Comparison of ENCODE assay signal across 13 cellular contexts in the genomic region with DNA sequence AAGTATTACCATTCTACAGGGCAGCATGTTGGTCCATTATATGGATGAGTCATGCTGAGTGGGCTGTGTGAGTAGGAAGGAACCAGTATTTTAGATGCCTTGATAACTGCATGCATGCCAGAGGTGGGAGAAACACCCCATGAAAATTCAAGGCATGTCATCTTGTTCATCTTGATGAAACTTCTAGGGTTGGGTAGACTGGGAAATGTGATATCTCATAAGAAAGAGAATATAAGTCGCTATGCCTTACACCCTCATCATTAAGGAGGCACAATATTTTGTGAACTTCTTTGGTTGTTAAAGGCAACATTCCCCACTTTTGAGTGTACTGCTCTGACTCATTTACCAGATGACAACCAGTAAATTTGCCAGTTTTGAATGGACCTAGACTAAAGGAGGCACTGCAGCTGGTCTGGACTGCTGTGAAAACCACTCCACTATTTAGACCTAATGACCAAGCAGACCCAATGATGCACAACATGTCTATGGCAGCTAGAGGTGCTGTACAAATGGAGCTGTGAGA. TPM values are rescaled to one million over a fixed set of nuclear protein-coding genes. Genes with fewer than 3 reads are reported as not detected.
DNase-seq lines count a peak whose midpoint lies in the region; ATAC-seq, FAIRE-seq and TF ChIP-seq lines count a peak whose summit lies in the region.
"Had no signal": no experiment of that assay in that cellular context is flagged by ENCODE, and none has a peak within 500 bp of the region (broad histone marks: within the 10 kb centered on the region; RNA-seq: fewer than 3 reads in every experiment).

No MANE protein-coding gene starts in this region.

- H3K27ac Mint-ChIP-seq in type B pancreatic cell = no peak overlapping the region
- no peak overlapping the region for H3K27ac Mint-ChIP-seq in naive thymus-derived CD4-positive, alpha-beta T cell
- H3K27ac Mint-ChIP-seq: activated B cell treated with CpG ODN at 0.5 μM for 24 hours, endodermal cell had no signal

- no peaks in the 10 kb centered on the region for H3K27me3 ChIP-seq in BJ (ENCODE audit: control insufficient read depth, insufficient read depth, low read length)
- no peaks in the 10 kb centered on the region; the same call in 1 of the 2 replicates for H3K27me3 ChIP-seq in IMR-90 (ENCODE audit: control insufficient read depth, insufficient read depth, low read length)
- H3K27me3 ChIP-seq in bronchial epithelial cell (ENCODE audit: control insufficient read depth, insufficient read depth, low read length) = no peaks in the 10 kb centered on the region
- no peaks in the 10 kb centered on the region for H3K27me3 ChIP-seq in mesenchymal stem cell (ENCODE audit: control insufficient read depth in 1 of 2, insufficient read depth in 1 of 2, low read length in 2 of 2)
- no peaks in the 10 kb centered on the region for H3K27me3 ChIP-seq in naive thymus-derived CD4-positive, alpha-beta T cell (ENCODE audit: control insufficient read depth in 2 of 2, insufficient read depth in 2 of 2, low read length in 2 of 2)

- H3K27ac ChIP-seq in IMR-90 (ENCODE audit: insufficient read depth, low read length) (no peak overlapping the region), mesenchymal stem cell (ENCODE audit: low read length, poor library complexity, severe bottlenecking) (no peak overlapping the region)
- no peak overlapping the region for H3K27ac ChIP-seq in naive thymus-derived CD4-positive, alpha-beta T cell (ENCODE audit: low read depth, low read length)

- H3K56ac ChIP-seq in IMR-90 (ENCODE audit: extremely low read depth, insufficient read depth, low read length) = no peak overlapping the region

- H3K79me1 ChIP-seq in IMR-90 (ENCODE audit: low read depth in 1 of 2, low read length in 2 of 2) (no peaks in the 10 kb centered on the region), mesenchymal stem cell (replicated peaks; ENCODE audit: low read length, poor library complexity, severe bottlenecking) (no peaks in the 10 kb centered on the region)

- FAIRE-seq in bronchial epithelial cell (lab: Jason Lieb, UNC) = no peak

- no peak overlapping the region for H4K5ac ChIP-seq in IMR-90 (ENCODE audit: low read depth, low read length)

- H2BK5ac ChIP-seq in IMR-90 (ENCODE audit: low read depth, low read length, poor library complexity, severe bottlenecking) = peak overlapping the region; percentile 12
- H2BK5ac ChIP-seq in mesenchymal stem cell (ENCODE audit: low read depth, low read length, poor library complexity, severe bottlenecking) = no peak overlapping the region

- no peak overlapping the region for H4K8ac ChIP-seq in IMR-90 (ENCODE audit: low read depth in 2 of 2, low read length in 2 of 2)
- no peak overlapping the region for H4K8ac ChIP-seq in mesenchymal stem cell (ENCODE audit: low read length)

- peaks cover 39% of the 10 kb centered on the region for H3K27me3 Mint-ChIP-seq in type B pancreatic cell
- peaks cover 9 to 18% (median 10%) of the 10 kb centered on the region in 5 donors for H3K27me3 Mint-ChIP-seq in naive thymus-derived CD4-positive, alpha-beta T cell

- BruUV-seq in IMR-90 (replicated peaks; lab: Mats Ljungman, UMichigan) = no TSS peak

- no peak overlapping the region for H3K4ac ChIP-seq in IMR-90 (ENCODE audit: low read depth, low read length)
- H3K4ac ChIP-seq in mesenchymal stem cell (ENCODE audit: low read depth in 1 of 2, low read length in 2 of 2) = no peak overlapping the region

- no peak for TF ChIP-seq RAD21 in IMR-90 (IDR thresholded peaks at IDR 0.05; ENCODE audit: low read length)

- H3K9ac ChIP-seq in IMR-90 (ENCODE audit: low read depth, low read length) (no peak overlapping the region), mesenchymal stem cell (ENCODE audit: low read length) (peak overlapping the region; percentile 10)

- CTCF ChIA-PET in BJ (lab: Yijun Ruan, JAX) = interaction anchor here (0.8 to 3.0 kb wide), 5 partner anchors 8 to 173 kb away, joined by 4 to 18 read pairs (median 4); no protein-coding TSS in a partner anchor
- CTCF ChIA-PET in IMR-90 (lab: Yijun Ruan, JAX) = interaction anchor here (1.0 to 1.1 kb wide), 2 partner anchors 15 to 53 kb away, joined by 3 read pairs; no protein-coding TSS in a partner anchor
- CTCF ChIA-PET in naive thymus-derived CD4-positive, alpha-beta T cell (lab: Charles Lee) = no interaction called here

- H3K4me1 ChIP-seq in IMR-90 (ENCODE audit: control insufficient read depth, insufficient read depth, low read length) (no peaks in the 10 kb centered on the region), mesenchymal stem cell (ENCODE audit: control insufficient read depth, insufficient read depth, low read depth, low read length) (peaks cover 2% of the 10 kb centered on the region)
- no peaks in the 10 kb centered on the region for H3K4me1 ChIP-seq in naive thymus-derived CD4-positive, alpha-beta T cell (ENCODE audit: control insufficient read depth in 2 of 2, insufficient read depth in 2 of 2, low read length in 2 of 2)

- H2BK12ac ChIP-seq in mesenchymal stem cell (ENCODE audit: low read length in 2 of 2) = no peak overlapping the region

- ATAC-seq in IMR-90 (ENCODE audit: low read depth) (peak; percentile 88), GM18519 (IDR thresholded peaks at IDR 0.05; ENCODE audit: low FRiP score, unreplicated experiment) (no peak)
- no peak for ATAC-seq in naive thymus-derived CD4-positive, alpha-beta T cell

- H2BK15ac ChIP-seq in IMR-90 (ENCODE audit: low read depth, low read length) (0 out of 3 replicates have a peak overlapping the region, but pooled peaks have one; percentile 28), mesenchymal stem cell (ENCODE audit: low read depth, poor library complexity, severe bottlenecking) (no peak overlapping the region)

- TF ChIP-seq CTCF in BJ (IDR thresholded peaks at IDR 0.05; ENCODE audit: insufficient read depth, low read depth, low read length) (peak; percentile 40), IMR-90 (conservative IDR thresholded peaks at IDR 0.05; ENCODE audit: low read depth, low read length) (peak; percentile 20; the same call in 1 of the 2 replicates), bronchial epithelial cell (IDR thresholded peaks at IDR 0.05; ENCODE audit: insufficient read depth, low read length, severe bottlenecking) (no peak), type B pancreatic cell (conservative IDR thresholded peaks at IDR 0.05) (no peak)

- POLR2A ChIA-PET in BJ (lab: Charles Lee) (interaction anchor here (0.5 to 0.6 kb wide), 2 partner anchors 13 to 378 kb away, joined by 3 read pairs; no protein-coding TSS in a partner anchor), IMR-90 (lab: Charles Lee; ENCODE audit: unreplicated experiment) (no interaction called here)
- POLR2A ChIA-PET in naive thymus-derived CD4-positive, alpha-beta T cell (lab: Charles Lee) = interaction anchor here (0.8 kb wide), 1 partner anchor 18 kb away, joined by 3 read pairs; no protein-coding TSS in a partner anchor

- H2AK5ac ChIP-seq in IMR-90 (ENCODE audit: low read depth, low read length) = no peak overlapping the region
- H2AK5ac ChIP-seq in mesenchymal stem cell (ENCODE audit: low read length, severe bottlenecking) = no peak overlapping the region

- no peaks in the 10 kb centered on the region for H4K20me1 ChIP-seq in IMR-90 (ENCODE audit: insufficient read depth, low read length)

- in situ Hi-C loops in IMR-90 (cut with MboI; ENCODE audit: low sequenced_read_pairs) = no loop called here

- H3K9me1 ChIP-seq in IMR-90 (ENCODE audit: insufficient read depth, low read length) = no peaks in the 10 kb centered on the region

- no peaks in the 10 kb centered on the region for H3K36me3 Mint-ChIP-seq in type B pancreatic cell
- no peaks in the 10 kb centered on the region for H3K36me3 Mint-ChIP-seq in naive thymus-derived CD4-positive, alpha-beta T cell

- H3K14ac ChIP-seq in IMR-90 (replicated peaks; ENCODE audit: low read depth, low read length) = no peak overlapping the region
- no peak overlapping the region for H3K14ac ChIP-seq in mesenchymal stem cell (ENCODE audit: low read length in 2 of 2)

- dilution Hi-C loops in IMR-90 (cut with HindIII; ENCODE audit: low sequenced_read_pairs, unreplicated experiment) = no loop called here

- H3K4me3 Mint-ChIP-seq in type B pancreatic cell = no peak overlapping the region
- H3K4me3 Mint-ChIP-seq in naive thymus-derived CD4-positive, alpha-beta T cell = no peak overlapping the region
- H3K4me3 Mint-ChIP-seq: activated B cell treated with CpG ODN at 0.5 μM for 24 hours, endodermal cell had no signal

- DNase-seq in BJ (ENCODE audit: low read depth) = peak; percentile 76
- peak; percentile 90 for DNase-seq in IMR-90
- peak; percentile 74 for DNase-seq in bronchial epithelial cell (ENCODE audit: low read depth)
- peak; percentile 29 for DNase-seq in mesenchymal stem cell
- no peak for DNase-seq in NCI-H345 (lab: John Stamatoyannopoulos, UW)
- no peak for DNase-seq in type B pancreatic cell (ENCODE audit: extremely low spot score, unreplicated experiment)
- no peak for DNase-seq in naive thymus-derived CD4-positive, alpha-beta T cell
- DNase-seq: activated B cell treated with CpG ODN at 0.5 μM for 24 hours, endodermal cell, NCI-H1105 treated with DMSO at 0.1 percent for 48 hours, NCI-H774, retina had no signal

- H3K9me3 Mint-ChIP-seq in type B pancreatic cell = no peaks in the 10 kb centered on the region
- peaks cover 0 to 3% (median 0%) of the 10 kb centered on the region in 11 donors for H3K9me3 Mint-ChIP-seq in naive thymus-derived CD4-positive, alpha-beta T cell
- H3K9me3 Mint-ChIP-seq: activated B cell treated with CpG ODN at 0.5 μM for 24 hours, endodermal cell had no signal

- H2BK20ac ChIP-seq in IMR-90 (ENCODE audit: low read depth, low read length) = 0 out of 2 replicates have a peak overlapping the region, but pooled peaks have one; percentile 38

- TF ChIP-seq POLR2A in IMR-90 (IDR thresholded peaks at IDR 0.05; ENCODE audit: low read depth, low read length) = no peak

- H3K23ac ChIP-seq in IMR-90 (ENCODE audit: low read depth, low read length) (no peak overlapping the region), mesenchymal stem cell (ENCODE audit: low read length in 2 of 2) (no peak overlapping the region)

- no peaks in the 10 kb centered on the region for H3K36me3 ChIP-seq in BJ (ENCODE audit: control insufficient read depth, insufficient read depth, low read length)
- no peaks in the 10 kb centered on the region for H3K36me3 ChIP-seq in IMR-90 (ENCODE audit: control insufficient read depth, insufficient read depth, low read length)
- no peaks in the 10 kb centered on the region for H3K36me3 ChIP-seq in bronchial epithelial cell (ENCODE audit: control insufficient read depth, insufficient read depth, low read length)
- H3K36me3 ChIP-seq in mesenchymal stem cell (ENCODE audit: control insufficient read depth in 1 of 2, insufficient read depth in 2 of 2, low read depth in 1 of 2, low read length in 2 of 2) = no peaks in the 10 kb centered on the region
- no peaks in the 10 kb centered on the region for H3K36me3 ChIP-seq in naive thymus-derived CD4-positive, alpha-beta T cell (ENCODE audit: control insufficient read depth in 2 of 3, insufficient read depth in 3 of 3, low read length in 3 of 3)

- intact Hi-C loops in IMR-90 (cut with micrococcal nuclease) = no loop called here
- intact Hi-C loops in naive thymus-derived CD4-positive, alpha-beta T cell (cut with micrococcal nuclease) = loop anchor here in 1 of 2 donors (5.0 kb wide), 1 partner anchor 525 kb away; no protein-coding TSS in a partner anchor

- no peaks in the 10 kb centered on the region for H3K4me1 Mint-ChIP-seq in type B pancreatic cell (ENCODE audit: unreplicated experiment)
- peaks cover 0 to 2% (median 0%) of the 10 kb centered on the region in 7 donors for H3K4me1 Mint-ChIP-seq in naive thymus-derived CD4-positive, alpha-beta T cell
- H3K4me1 Mint-ChIP-seq: activated B cell treated with CpG ODN at 0.5 μM for 24 hours had no signal

- H2AFZ ChIP-seq in IMR-90 (replicated peaks; ENCODE audit: low read length, poor library complexity) (no peak overlapping the region), mesenchymal stem cell (ENCODE audit: low read depth, low read length) (no peak overlapping the region)

- no CpG with 5 or more reads among the region's 1 CpG for WGBS in IMR-90 (ENCODE audit: extremely low coverage in 2 of 2, insufficient read length in 1 of 2), 2 experiments
- WGBS in mesenchymal stem cell = no CpG with 5 or more reads among the region's 1 CpG

- no peak overlapping the region; the same call in 1 of the 2 replicates for H3K18ac ChIP-seq in IMR-90 (ENCODE audit: low read depth, low read length)
- no peak overlapping the region for H3K18ac ChIP-seq in mesenchymal stem cell (ENCODE audit: low read depth in 1 of 2, low read length in 2 of 2)

- H2BK120ac ChIP-seq in IMR-90 (ENCODE audit: low read depth, low read length) (no peak overlapping the region), mesenchymal stem cell (ENCODE audit: low read depth, low read length) (no peak overlapping the region)

- H3K4me3 ChIP-seq in BJ (ENCODE audit: low read depth, low read length) = no peak overlapping the region
- no peak overlapping the region for H3K4me3 ChIP-seq in IMR-90 (ENCODE audit: insufficient read depth, low read depth, low read length)
- no peak overlapping the region for H3K4me3 ChIP-seq in bronchial epithelial cell (ENCODE audit: low read depth, low read length)
- H3K4me3 ChIP-seq in mesenchymal stem cell (ENCODE audit: insufficient read depth in 1 of 2, low read depth in 1 of 2, low read length in 2 of 2) = no peak overlapping the region
- H3K4me3 ChIP-seq in naive thymus-derived CD4-positive, alpha-beta T cell (ENCODE audit: low read length) = no peak overlapping the region

- H3K9me3 ChIP-seq in IMR-90 (ENCODE audit: control insufficient read depth, insufficient read depth, low read length) = no peaks in the 10 kb centered on the region
- no peaks in the 10 kb centered on the region for H3K9me3 ChIP-seq in mesenchymal stem cell (ENCODE audit: control insufficient read depth, low read length)
- H3K9me3 ChIP-seq in naive thymus-derived CD4-positive, alpha-beta T cell (ENCODE audit: control insufficient read depth in 2 of 3, low read length in 3 of 3) = no peaks in the 10 kb centered on the region

- H2AK9ac ChIP-seq in IMR-90 (replicated peaks; ENCODE audit: low read depth, low read length, poor library complexity) = no peak overlapping the region

- H4K91ac ChIP-seq in IMR-90 (ENCODE audit: insufficient read depth, low read depth, low read length) (no peak overlapping the region), mesenchymal stem cell (ENCODE audit: low read length) (no peak overlapping the region)

- no peak overlapping the region for H3K4me2 ChIP-seq in IMR-90 (ENCODE audit: low read depth, low read length)
- no peak overlapping the region for H3K4me2 ChIP-seq in mesenchymal stem cell (ENCODE audit: low read length, poor library complexity, severe bottlenecking)

RNA-seq across cellular contexts. Expression of gene ZNF365, which starts 48.0 kb away (rescaled TPM):
- polyA plus RNA-seq in BJ (2011; rRNA removed) (3.7 and 4.5 TPM in 2 replicates), IMR-90 (2012; rRNA removed) (1.0 and 1.2 TPM in 2 replicates)
- 3.6 and 6.1 TPM in 2 replicates for polyA minus RNA-seq in BJ (2011; rRNA and poly(A)+ RNA removed)
- total RNA-seq in IMR-90 (2012; rRNA removed) (2.5 and 3.2 TPM in 2 replicates), bronchial epithelial cell (1.3 and 7.2 TPM in 2 replicates), type B pancreatic cell (ENCODE audit: low replicate concordance) (0.38 and 0.63 TPM in 2 replicates)
- 0.46 and 0.80 TPM in 2 replicates for polyA plus RNA-seq in IMR-90 (2012; cell fraction: cytosol; rRNA removed)
- 0.41 and 1.0 TPM in 2 replicates for polyA plus RNA-seq in IMR-90 (2012; cell fraction: nucleus; rRNA removed; ENCODE audit: low replicate concordance)
- 0.01 TPM for polyA plus RNA-seq in mesenchymal stem cell (2013, experiment 1 of 2)
- 0.01 TPM for polyA plus RNA-seq in mesenchymal stem cell (2013, experiment 2 of 2)
- 1 to 10 TPM in 1 of 5 experiments, under 1 TPM in 3, not detected in 1; 0.08 to 2.9 (median 0.28) TPM for total RNA-seq in naive thymus-derived CD4-positive, alpha-beta T cell
- polyA plus RNA-seq in naive thymus-derived CD4-positive, alpha-beta T cell = not detected
- total RNA-seq: activated B cell treated with CpG ODN at 0.5 μM for 24 hours had no signal

Comparison
In these comparisons a context has a peak if more than half of its experiments do, and no peak if none do; other contexts are left out.
1. DNase-seq: peak in BJ (single experiment), IMR-90 (single experiment), bronchial epithelial cell (single experiment) and mesenchymal stem cell (single experiment); none in NCI-H345 (single experiment), type B pancreatic cell (single experiment) and naive thymus-derived CD4-positive, alpha-beta T cell (0 of 9).
2. CTCF ChIP-seq: peak in BJ (single experiment) and IMR-90 (single experiment); none in bronchial epithelial cell (single experiment) and type B pancreatic cell (single experiment).